27 cellular contexts compared by ENCODE assay signal in genomic region chr15:52609593-52609992, GRCh38.
"Had no signal": no experiment of that assay in that cellular context is flagged by ENCODE, and none has a peak within 500 bp of the region (broad histone marks: within the 10 kb centered on the region; RNA-seq: fewer than 3 reads in every experiment).

No MANE protein-coding gene starts in this region.

- H3K9me3 ChIP-seq: heart right ventricle, neutrophil, right atrium auricular region, right lobe of liver, stomach, testis, thyroid gland, uterus had no signal

- H3K27me3 ChIP-seq: heart right ventricle, hepatocyte, neural progenitor cell, neutrophil, right atrium auricular region, right lobe of liver, stomach, testis, thyroid gland, uterus had no signal

- H3K4me1 Mint-ChIP-seq: mesothelial cell of epicardium, natural killer cell, nephron progenitor cell, neural progenitor cell had no signal

- H3K27ac Mint-ChIP-seq: mesothelial cell of epicardium, natural killer cell, nephron progenitor cell, neural progenitor cell had no signal

- H3K9me3 Mint-ChIP-seq: mesothelial cell of epicardium; naive B cell; natural killer cell; nephron progenitor cell; neural progenitor cell; stimulated activated naive B cell treated with anti-CD40 and anti-IgM and Interleukin-4, amounts not matched to agents 10 μg/mL and 1 μg/mL and 100 μg/mL, for 72 hours had no signal

- H3K4me1 ChIP-seq: heart right ventricle, neural progenitor cell, parathyroid adenoma, right atrium auricular region, right lobe of liver, stomach, testis, uterus had no signal

- H3K4me3 Mint-ChIP-seq: mesothelial cell of epicardium; naive B cell; natural killer cell; nephron progenitor cell; neural progenitor cell; stimulated activated naive B cell treated with anti-CD40 and anti-IgM and Interleukin-4, amounts not matched to agents 10 μg/mL and 1 μg/mL and 100 μg/mL, for 72 hours had no signal

- H3K4me3 ChIP-seq: heart right ventricle, hepatocyte, neural progenitor cell, right atrium auricular region, right lobe of liver, smooth muscle cell, stomach, testis, thyroid gland, uterus had no signal

- DNase-seq: heart right ventricle; islet precursor cell; mammary epithelial cell; mesendoderm; naive B cell; natural killer cell; nephron progenitor cell; occipital lobe; right lobe of liver; stimulated activated CD4-positive, alpha-beta T cell treated with anti-CD3 and anti-CD28 coated beads, Interleukin-1b, Interleukin-23, amount 100 ng/mL, for 48 hours; stimulated activated CD4-positive, alpha-beta T cell treated with anti-CD3 and anti-CD28 coated beads, Interleukin-2, amount 100 ng/mL, for 48 hours; stimulated activated CD4-positive, alpha-beta T cell treated with anti-CD3 and anti-CD28 coated beads, Interleukin-4, amount 100 ng/mL, for 4 hours; stimulated activated CD8-positive, alpha-beta memory T cell treated with anti-CD3 and anti-CD28 coated beads, Interleukin-4, amount 100 ng/mL, for 48 hours; stimulated activated naive B cell treated with anti-CD40 and anti-IgM and Interleukin-4, amounts not matched to agents 10 μg/mL and 1 μg/mL and 100 μg/mL, for 72 hours; stimulated activated naive CD8-positive, alpha-beta T cell treated with anti-CD3 and anti-CD28 coated beads, Interleukin-15, Interleukin-2, amounts not matched to agents 100 U/mL and 50 U/mL, for 24 hours; stomach; testis; thyroid gland; trophoblast cell; uterus had no signal

- H3K36me3 ChIP-seq: neural progenitor cell, uterus had no signal

- H3K27ac ChIP-seq: heart right ventricle, hepatocyte, neural progenitor cell, neutrophil, parathyroid adenoma, right atrium auricular region, right lobe of liver, stomach, testis, thyroid gland, uterus had no signal

- H3K27me3 Mint-ChIP-seq: naive B cell; stimulated activated naive B cell treated with anti-CD40 and anti-IgM and Interleukin-4, amounts not matched to agents 10 μg/mL and 1 μg/mL and 100 μg/mL, for 72 hours had no signal

- ATAC-seq: heart right ventricle; natural killer cell; right lobe of liver; stimulated activated naive B cell treated with anti-CD40 and anti-IgM and Interleukin-4, amounts not matched to agents 10 μg/mL and 1 μg/mL and 100 μg/mL, for 72 hours; stimulated activated naive CD8-positive, alpha-beta T cell treated with anti-CD3 and anti-CD28 coated beads, Interleukin-15, Interleukin-2, amounts not matched to agents 100 U/mL and 50 U/mL, for 24 hours had no signal
